Comparison of ENCODE assay signal across 26 cellular contexts in the genomic region with DNA sequence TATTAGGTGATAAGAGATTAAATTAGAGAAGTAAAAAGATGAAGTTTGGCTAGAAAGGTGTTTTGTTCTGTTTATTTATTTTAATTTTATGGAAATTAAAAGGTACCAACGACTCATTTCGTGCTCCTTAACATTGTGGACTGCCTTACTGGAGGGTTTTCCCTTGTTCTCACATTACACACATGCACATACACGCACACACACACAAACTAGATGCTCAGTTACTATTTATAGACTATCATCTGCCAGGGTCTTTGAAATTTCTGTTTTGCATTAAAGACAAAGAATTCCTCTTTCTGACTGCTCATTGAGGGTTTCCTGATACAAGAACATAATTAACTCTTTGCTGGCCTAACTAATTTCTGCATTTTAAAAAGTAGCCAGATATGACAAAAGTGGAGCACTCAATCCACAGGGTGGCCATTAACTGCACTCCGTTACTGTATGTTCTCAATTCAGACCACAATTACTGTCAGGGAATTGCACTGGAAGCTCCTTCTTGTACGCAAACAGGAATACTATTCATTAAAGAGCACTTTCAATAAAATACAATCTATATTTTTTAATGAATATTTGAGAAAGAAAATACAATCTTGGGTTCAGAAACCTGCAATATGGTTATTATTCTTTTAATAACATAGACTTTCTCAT.
DNase-seq lines count a peak whose midpoint lies in the region; ATAC-seq and TF ChIP-seq lines count a peak whose summit lies in the region.
"Had no signal": no experiment of that assay in that cellular context is flagged by ENCODE, and none has a peak within 500 bp of the region (broad histone marks: within the 10 kb centered on the region; RNA-seq: fewer than 3 reads in every experiment).

No MANE protein-coding gene starts in this region.

- H3K4me1 Mint-ChIP-seq in activated T-cell treated with anti-CD3 and anti-CD28 coated beads, Interleukin-2, amount 50 U/mL, for 24 hours (ENCODE audit: low read depth) = peaks cover 9% of the 10 kb centered on the region
- H3K4me1 Mint-ChIP-seq: activated B cell treated with CpG ODN at 0.5 μM for 24 hours, B cell had no signal

- no peak overlapping the region for H2AFZ ChIP-seq in SK-N-SH (ENCODE audit: low read depth)
- no peak overlapping the region for H2AFZ ChIP-seq in hepatocyte

- H3K27ac ChIP-seq in SK-N-SH (ENCODE audit: low read depth in 2 of 2, low read length in 1 of 2) (no peak overlapping the region), hepatocyte (no peak overlapping the region)
- H3K27ac ChIP-seq: A549, cardiac muscle cell, lower lobe of right lung had no signal

- CTCF ChIA-PET in SK-N-SH (lab: Yijun Ruan, JAX) = no interaction called here

- no peak for TF ChIP-seq EP300 in SK-N-SH (IDR thresholded peaks at IDR 0.05; ENCODE audit: borderline replicate concordance in 1 of 2, low read depth in 1 of 2, low read length in 1 of 2)

- H3K36me3 Mint-ChIP-seq in activated T-cell treated with anti-CD3 and anti-CD28 coated beads, Interleukin-2, amount 50 U/mL, for 24 hours (ENCODE audit: low read depth) = no peaks in the 10 kb centered on the region

- H3K9me3 ChIP-seq in SK-N-SH (no peaks in the 10 kb centered on the region), hepatocyte (ENCODE audit: low read depth) (no peaks in the 10 kb centered on the region)
- H3K9me3 ChIP-seq: A549, Caco-2, lower lobe of right lung, mucosa of descending colon had no signal

- no peak overlapping the region for H3K4me3 ChIP-seq in SK-N-SH (ENCODE audit: low read depth in 2 of 2, low read length in 1 of 2)
- no peak overlapping the region for H3K4me3 ChIP-seq in hepatocyte
- H3K4me3 ChIP-seq: A549, cardiac muscle cell, lower lobe of right lung, mucosa of descending colon had no signal

- no peaks in the 10 kb centered on the region for H3K79me2 ChIP-seq in SK-N-SH (ENCODE audit: insufficient read depth)
- H3K79me2 ChIP-seq in hepatocyte = no peaks in the 10 kb centered on the region

- peaks cover 38% of the 10 kb centered on the region for H3K27me3 Mint-ChIP-seq in activated T-cell treated with anti-CD3 and anti-CD28 coated beads, Interleukin-2, amount 50 U/mL, for 24 hours

- H3K27me3 ChIP-seq in SK-N-SH (ENCODE audit: insufficient read depth) (peaks cover 3% of the 10 kb centered on the region; the same call in 1 of the 2 replicates), hepatocyte (no peaks in the 10 kb centered on the region)
- H3K27me3 ChIP-seq: cardiac muscle cell had no signal

- POLR2A ChIA-PET in SK-N-SH (lab: Yijun Ruan, JAX) = no interaction called here

- H3K4me3 Mint-ChIP-seq in activated T-cell treated with anti-CD3 and anti-CD28 coated beads, Interleukin-2, amount 50 U/mL, for 24 hours = no peak overlapping the region
- H3K4me3 Mint-ChIP-seq: activated B cell treated with CpG ODN at 0.5 μM for 24 hours; activated T-helper 1 cell treated with anti-CD3 and anti-CD28 coated beads, Interleukin-12 subunit alpha, Interleukin-12 subunit beta, Interleukin-2, Interleukin-4 antibody, amounts not matched to agents 30 ng/mL and 10 ng/mL and 1 ng/mL, durations not matched to agents 14 hours and 24 hours and 36 hours; B cell had no signal

- H3K9ac ChIP-seq in SK-N-SH = no peak overlapping the region

- no peak for TF ChIP-seq RAD21 in SK-N-SH (IDR thresholded peaks at IDR 0.05; ENCODE audit: low read length)

- H3K9me2 ChIP-seq in SK-N-SH (no peaks in the 10 kb centered on the region), hepatocyte (replicated peaks; ENCODE audit: insufficient read depth) (no peaks in the 10 kb centered on the region)

- no peaks in the 10 kb centered on the region for H3K9me3 Mint-ChIP-seq in activated T-cell treated with anti-CD3 and anti-CD28 coated beads, Interleukin-2, amount 50 U/mL, for 24 hours
- H3K9me3 Mint-ChIP-seq: activated B cell treated with CpG ODN at 0.5 μM for 24 hours; activated T-helper 1 cell treated with anti-CD3 and anti-CD28 coated beads, Interleukin-12 subunit alpha, Interleukin-12 subunit beta, Interleukin-2, Interleukin-4 antibody, amounts not matched to agents 30 ng/mL and 10 ng/mL and 1 ng/mL, durations not matched to agents 14 hours and 24 hours and 36 hours had no signal

- TF ChIP-seq CTCF in SK-N-SH (IDR thresholded peaks at IDR 0.05) = no peak
- TF ChIP-seq CTCF in hepatocyte (IDR thresholded peaks at IDR 0.05; ENCODE audit: poor library complexity) = no peak

- ATAC-seq in SK-N-SH treated with all-trans-retinoic acid at 6 μM for 48 hours (no peak), HG02678 (IDR thresholded peaks at IDR 0.05; ENCODE audit: unreplicated experiment) (no peak), GM21825 (IDR thresholded peaks at IDR 0.05; ENCODE audit: unreplicated experiment) (no peak)
- ATAC-seq: A549, HCT116, HepG2, lower lobe of right lung, mucosa of descending colon had no signal

- DNase-seq in SK-N-SH (no peak), NCI-H345 treated with DMSO at 0.1 percent for 48 hours (lab: John Stamatoyannopoulos, UW; ENCODE audit: unreplicated experiment) (peak; percentile 11), hepatocyte (ENCODE audit: low spot score) (peak; percentile 10)
- DNase-seq in stimulated activated CD4-positive, alpha-beta T cell treated with anti-CD3 and anti-CD28 coated beads, Interleukin-4, amount 100 ng/mL, for 24 hours = no peak
- no peak for DNase-seq in activated T-cell treated with anti-CD3 and anti-CD28 coated beads, Interleukin-2, amount 50 U/mL, for 24 hours
- DNase-seq: activated B cell treated with CpG ODN at 0.5 μM for 24 hours; activated naive CD4-positive, alpha-beta T cell treated with anti-CD3 and anti-CD28 coated beads, Interleukin-2, amount 50 U/mL, for 16 hours; Caco-2; dermis blood vessel endothelial cell; Kasumi-1; lower lobe of right lung; mucosa of descending colon; MV-4-11; NCI-H2081 treated with DMSO at 0.1 percent for 48 hours; OCI-M1; posterior cingulate gyrus; trophoblast cell had no signal

- H3K4me2 ChIP-seq in SK-N-SH (no peak overlapping the region), hepatocyte (no peak overlapping the region)
- H3K4me2 ChIP-seq: A549 had no signal

- no peak overlapping the region for H3K27ac Mint-ChIP-seq in activated T-cell treated with anti-CD3 and anti-CD28 coated beads, Interleukin-2, amount 50 U/mL, for 24 hours
- H3K27ac Mint-ChIP-seq: activated B cell treated with CpG ODN at 0.5 μM for 24 hours; activated T-helper 1 cell treated with anti-CD3 and anti-CD28 coated beads, Interleukin-12 subunit alpha, Interleukin-12 subunit beta, Interleukin-2, Interleukin-4 antibody, amounts not matched to agents 30 ng/mL and 10 ng/mL and 1 ng/mL, durations not matched to agents 14 hours and 24 hours and 36 hours; B cell had no signal

- H4K20me1 ChIP-seq in SK-N-SH (ENCODE audit: insufficient read depth) = no peaks in the 10 kb centered on the region
- no peaks in the 10 kb centered on the region for H4K20me1 ChIP-seq in hepatocyte (ENCODE audit: insufficient read depth, poor library complexity, severe bottlenecking)

- H3F3A ChIP-seq in SK-N-SH (replicated peaks; ENCODE audit: insufficient read depth) = no peaks in the 10 kb centered on the region

- WGBS in SK-N-SH (ENCODE audit: low lambda C conversion rate) = 15% methylated on average over 5 of the region's 5 CpGs
- WGBS in hepatocyte (ENCODE audit: low lambda C conversion rate, missing lambda C conversion rate) = 67% methylated on average over 5 of the region's 5 CpGs

- no peaks in the 10 kb centered on the region for H3K36me3 ChIP-seq in SK-N-SH (replicated peaks in 1 of 2; ENCODE audit: control insufficient read depth in 1 of 2, insufficient read depth in 2 of 2, low read length in 1 of 2)
- H3K36me3 ChIP-seq in hepatocyte (replicated peaks; ENCODE audit: insufficient read depth, low read depth) = no peaks in the 10 kb centered on the region
- H3K36me3 ChIP-seq: cardiac muscle cell, lower lobe of right lung had no signal

- no peaks in the 10 kb centered on the region for H3K4me1 ChIP-seq in SK-N-SH (ENCODE audit: control insufficient read depth in 1 of 2, insufficient read depth in 2 of 2, low read depth in 1 of 2, low read length in 1 of 2)
- peaks cover 3% of the 10 kb centered on the region for H3K4me1 ChIP-seq in hepatocyte (ENCODE audit: insufficient read depth)
- H3K4me1 ChIP-seq: A549, Caco-2 had no signal

TF ChIP-seq in SK-N-SH, 30 proteins besides CTCF, POLR2A, EP300 and RAD21:
- TF ChIP-seq MEF2A (IDR thresholded peaks at IDR 0.05; ENCODE audit: borderline replicate concordance, low read depth) (peak; percentile 55; the same call in 1 of the 2 replicates), TAF1 (IDR thresholded peaks at IDR 0.05; ENCODE audit: borderline replicate concordance, low read depth, low read length) (no peak)

TF ChIP-seq in SK-N-SH treated with all-trans-retinoic acid at 6 μM for 48 hours, 23 proteins besides CTCF, POLR2A, EP300 and RAD21:
- no peak for TF ChIP-seq ZFP30 (CRISPR knock-in tag; IDR thresholded peaks at IDR 0.05)
- TF ChIP-seq, protein P1, sequence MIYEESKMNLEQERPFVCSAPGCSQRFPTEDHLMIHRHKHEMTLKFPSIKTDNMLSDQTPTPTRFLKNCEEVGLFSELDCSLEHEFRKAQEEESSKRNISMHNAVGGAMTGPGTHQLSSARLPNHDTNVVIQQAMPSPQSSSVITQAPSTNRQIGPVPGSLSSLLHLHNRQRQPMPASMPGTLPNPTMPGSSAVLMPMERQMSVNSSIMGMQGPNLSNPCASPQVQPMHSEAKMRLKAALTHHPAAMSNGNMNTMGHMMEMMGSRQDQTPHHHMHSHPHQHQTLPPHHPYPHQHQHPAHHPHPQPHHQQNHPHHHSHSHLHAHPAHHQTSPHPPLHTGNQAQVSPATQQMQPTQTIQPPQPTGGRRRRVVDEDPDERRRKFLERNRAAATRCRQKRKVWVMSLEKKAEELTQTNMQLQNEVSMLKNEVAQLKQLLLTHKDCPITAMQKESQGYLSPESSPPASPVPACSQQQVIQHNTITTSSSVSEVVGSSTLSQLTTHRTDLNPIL (CRISPR knock-in tag; IDR thresholded peaks at IDR 0.05; ENCODE audit: low read depth) = no peak

Comparison
In these comparisons a context has a peak if more than half of its experiments do, and no peak if none do; other contexts are left out.
1. DNase-seq: peak in NCI-H345 treated with DMSO at 0.1 percent for 48 hours (single experiment) and hepatocyte (single experiment); none in SK-N-SH (single experiment), stimulated activated CD4-positive, alpha-beta T cell treated with anti-CD3 and anti-CD28 coated beads, Interleukin-4, amount 100 ng/mL, for 24 hours (single experiment) and activated T-cell treated with anti-CD3 and anti-CD28 coated beads, Interleukin-2, amount 50 U/mL, for 24 hours (single experiment).